Comparison of ENCODE assay signal across 1 cellular context in the genomic region with DNA sequence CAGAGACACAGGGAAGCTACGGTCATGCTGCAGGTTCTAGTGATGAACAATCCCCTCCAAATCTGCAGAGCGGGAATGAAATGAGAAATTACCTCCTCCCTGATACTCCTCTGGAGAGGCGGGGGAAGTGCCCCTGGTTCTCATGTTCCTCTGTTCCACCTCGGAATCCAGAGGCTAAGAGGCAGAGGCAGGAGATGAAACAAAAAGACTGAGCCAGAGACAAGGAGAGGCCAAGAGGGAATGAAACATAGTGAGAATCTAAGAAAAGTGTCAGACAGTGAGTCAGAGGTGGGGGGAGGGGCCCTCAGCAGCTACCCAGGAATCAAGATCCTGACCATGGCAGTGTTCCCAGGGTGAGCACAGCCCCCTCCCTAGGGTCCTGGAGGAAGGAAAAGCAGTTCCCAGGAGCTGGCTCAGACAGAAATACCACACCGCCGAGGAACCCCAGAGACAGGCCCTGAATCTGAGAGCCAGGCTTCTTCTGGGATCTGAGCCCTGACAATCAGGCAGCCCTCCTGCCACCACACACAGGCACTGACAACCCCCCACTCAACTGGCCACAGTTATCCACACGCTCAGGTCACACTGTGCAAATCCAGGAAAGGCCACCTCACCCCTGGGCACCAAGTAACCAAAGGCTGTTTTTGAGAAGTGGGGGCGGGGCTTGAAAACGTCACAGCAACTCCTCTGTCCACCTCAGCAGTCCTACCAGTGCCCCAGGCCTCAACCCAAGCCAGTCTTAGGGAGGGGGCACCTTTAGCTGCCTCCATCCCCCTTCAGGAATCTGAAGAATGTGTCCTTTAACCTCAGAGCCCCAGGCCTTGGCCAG.
TF ChIP-seq lines count a peak whose summit lies in the region.

No MANE protein-coding gene starts in this region.

TF ChIP-seq in GM12878, 131 proteins besides CTCF, POLR2A, EP300 and RAD21 (continued from another document):
- TF ChIP-seq, protein P1, sequence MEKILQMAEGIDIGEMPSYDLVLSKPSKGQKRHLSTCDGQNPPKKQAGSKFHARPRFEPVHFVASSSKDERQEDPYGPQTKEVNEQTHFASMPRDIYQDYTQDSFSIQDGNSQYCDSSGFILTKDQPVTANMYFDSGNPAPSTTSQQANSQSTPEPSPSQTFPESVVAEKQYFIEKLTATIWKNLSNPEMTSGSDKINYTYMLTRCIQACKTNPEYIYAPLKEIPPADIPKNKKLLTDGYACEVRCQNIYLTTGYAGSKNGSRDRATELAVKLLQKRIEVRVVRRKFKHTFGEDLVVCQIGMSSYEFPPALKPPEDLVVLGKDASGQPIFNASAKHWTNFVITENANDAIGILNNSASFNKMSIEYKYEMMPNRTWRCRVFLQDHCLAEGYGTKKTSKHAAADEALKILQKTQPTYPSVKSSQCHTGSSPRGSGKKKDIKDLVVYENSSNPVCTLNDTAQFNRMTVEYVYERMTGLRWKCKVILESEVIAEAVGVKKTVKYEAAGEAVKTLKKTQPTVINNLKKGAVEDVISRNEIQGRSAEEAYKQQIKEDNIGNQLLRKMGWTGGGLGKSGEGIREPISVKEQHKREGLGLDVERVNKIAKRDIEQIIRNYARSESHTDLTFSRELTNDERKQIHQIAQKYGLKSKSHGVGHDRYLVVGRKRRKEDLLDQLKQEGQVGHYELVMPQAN (conservative IDR thresholded peaks at IDR 0.05): peak; percentile 32; the same call in 1 of the 2 replicates
- TF ChIP-seq, protein P2, sequence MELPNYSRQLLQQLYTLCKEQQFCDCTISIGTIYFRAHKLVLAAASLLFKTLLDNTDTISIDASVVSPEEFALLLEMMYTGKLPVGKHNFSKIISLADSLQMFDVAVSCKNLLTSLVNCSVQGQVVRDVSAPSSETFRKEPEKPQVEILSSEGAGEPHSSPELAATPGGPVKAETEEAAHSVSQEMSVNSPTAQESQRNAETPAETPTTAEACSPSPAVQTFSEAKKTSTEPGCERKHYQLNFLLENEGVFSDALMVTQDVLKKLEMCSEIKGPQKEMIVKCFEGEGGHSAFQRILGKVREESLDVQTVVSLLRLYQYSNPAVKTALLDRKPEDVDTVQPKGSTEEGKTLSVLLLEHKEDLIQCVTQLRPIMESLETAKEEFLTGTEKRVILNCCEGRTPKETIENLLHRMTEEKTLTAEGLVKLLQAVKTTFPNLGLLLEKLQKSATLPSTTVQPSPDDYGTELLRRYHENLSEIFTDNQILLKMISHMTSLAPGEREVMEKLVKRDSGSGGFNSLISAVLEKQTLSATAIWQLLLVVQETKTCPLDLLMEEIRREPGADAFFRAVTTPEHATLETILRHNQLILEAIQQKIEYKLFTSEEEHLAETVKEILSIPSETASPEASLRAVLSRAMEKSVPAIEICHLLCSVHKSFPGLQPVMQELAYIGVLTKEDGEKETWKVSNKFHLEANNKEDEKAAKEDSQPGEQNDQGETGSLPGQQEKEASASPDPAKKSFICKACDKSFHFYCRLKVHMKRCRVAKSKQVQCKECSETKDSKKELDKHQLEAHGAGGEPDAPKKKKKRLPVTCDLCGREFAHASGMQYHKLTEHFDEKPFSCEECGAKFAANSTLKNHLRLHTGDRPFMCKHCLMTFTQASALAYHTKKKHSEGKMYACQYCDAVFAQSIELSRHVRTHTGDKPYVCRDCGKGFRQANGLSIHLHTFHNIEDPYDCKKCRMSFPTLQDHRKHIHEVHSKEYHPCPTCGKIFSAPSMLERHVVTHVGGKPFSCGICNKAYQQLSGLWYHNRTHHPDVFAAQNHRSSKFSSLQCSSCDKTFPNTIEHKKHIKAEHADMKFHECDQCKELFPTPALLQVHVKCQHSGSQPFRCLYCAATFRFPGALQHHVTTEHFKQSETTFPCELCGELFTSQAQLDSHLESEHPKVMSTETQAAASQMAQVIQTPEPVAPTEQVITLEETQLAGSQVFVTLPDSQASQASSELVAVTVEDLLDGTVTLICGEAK (IDR thresholded peaks at IDR 0.05; ENCODE audit: borderline replicate concordance): no peak
- TF ChIP-seq MEF2A (IDR thresholded peaks at IDR 0.05; ENCODE audit: insufficient read depth, low read depth, low read length) (no peak), BRCA1 (IDR thresholded peaks at IDR 0.05; ENCODE audit: low read depth, low read length) (no peak), HDAC6 (IDR thresholded peaks at IDR 0.05; ENCODE audit: unreplicated experiment) (no peak), POLR2AphosphoS2 (IDR thresholded peaks at IDR 0.05; ENCODE audit: low read depth, low read length) (peak; percentile 26; the same call in 1 of the 2 replicates), NFIC (IDR thresholded peaks at IDR 0.05; ENCODE audit: low read depth, low read length) (no peak), IKZF1 (conservative IDR thresholded peaks at IDR 0.05) (peak; percentile 45; the same call in 1 of the 2 replicates), FOXM1 (IDR thresholded peaks at IDR 0.05; ENCODE audit: low read depth, low read length) (no peak), SUZ12 (IDR thresholded peaks at IDR 0.05; ENCODE audit: unreplicated experiment) (no peak), BACH1 (IDR thresholded peaks at IDR 0.05; ENCODE audit: borderline replicate concordance) (no peak; the same call in 1 of the 2 replicates), EED (IDR thresholded peaks at IDR 0.05; ENCODE audit: low read depth) (no peak; the same call in 1 of the 2 replicates), YBX1 (IDR thresholded peaks at IDR 0.05) (no peak)
- TF ChIP-seq, protein P3, sequence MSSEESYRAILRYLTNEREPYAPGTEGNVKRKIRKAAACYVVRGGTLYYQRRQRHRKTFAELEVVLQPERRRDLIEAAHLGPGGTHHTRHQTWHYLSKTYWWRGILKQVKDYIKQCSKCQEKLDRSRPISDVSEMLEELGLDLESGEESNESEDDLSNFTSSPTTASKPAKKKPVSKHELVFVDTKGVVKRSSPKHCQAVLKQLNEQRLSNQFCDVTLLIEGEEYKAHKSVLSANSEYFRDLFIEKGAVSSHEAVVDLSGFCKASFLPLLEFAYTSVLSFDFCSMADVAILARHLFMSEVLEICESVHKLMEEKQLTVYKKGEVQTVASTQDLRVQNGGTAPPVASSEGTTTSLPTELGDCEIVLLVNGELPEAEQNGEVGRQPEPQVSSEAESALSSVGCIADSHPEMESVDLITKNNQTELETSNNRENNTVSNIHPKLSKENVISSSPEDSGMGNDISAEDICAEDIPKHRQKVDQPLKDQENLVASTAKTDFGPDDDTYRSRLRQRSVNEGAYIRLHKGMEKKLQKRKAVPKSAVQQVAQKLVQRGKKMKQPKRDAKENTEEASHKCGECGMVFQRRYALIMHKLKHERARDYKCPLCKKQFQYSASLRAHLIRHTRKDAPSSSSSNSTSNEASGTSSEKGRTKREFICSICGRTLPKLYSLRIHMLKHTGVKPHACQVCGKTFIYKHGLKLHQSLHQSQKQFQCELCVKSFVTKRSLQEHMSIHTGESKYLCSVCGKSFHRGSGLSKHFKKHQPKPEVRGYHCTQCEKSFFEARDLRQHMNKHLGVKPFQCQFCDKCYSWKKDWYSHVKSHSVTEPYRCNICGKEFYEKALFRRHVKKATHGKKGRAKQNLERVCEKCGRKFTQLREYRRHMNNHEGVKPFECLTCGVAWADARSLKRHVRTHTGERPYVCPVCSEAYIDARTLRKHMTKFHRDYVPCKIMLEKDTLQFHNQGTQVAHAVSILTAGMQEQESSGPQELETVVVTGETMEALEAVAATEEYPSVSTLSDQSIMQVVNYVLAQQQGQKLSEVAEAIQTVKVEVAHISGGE (CRISPR knock-in tag; IDR thresholded peaks at IDR 0.05): no peak
- TF ChIP-seq, protein P4, sequence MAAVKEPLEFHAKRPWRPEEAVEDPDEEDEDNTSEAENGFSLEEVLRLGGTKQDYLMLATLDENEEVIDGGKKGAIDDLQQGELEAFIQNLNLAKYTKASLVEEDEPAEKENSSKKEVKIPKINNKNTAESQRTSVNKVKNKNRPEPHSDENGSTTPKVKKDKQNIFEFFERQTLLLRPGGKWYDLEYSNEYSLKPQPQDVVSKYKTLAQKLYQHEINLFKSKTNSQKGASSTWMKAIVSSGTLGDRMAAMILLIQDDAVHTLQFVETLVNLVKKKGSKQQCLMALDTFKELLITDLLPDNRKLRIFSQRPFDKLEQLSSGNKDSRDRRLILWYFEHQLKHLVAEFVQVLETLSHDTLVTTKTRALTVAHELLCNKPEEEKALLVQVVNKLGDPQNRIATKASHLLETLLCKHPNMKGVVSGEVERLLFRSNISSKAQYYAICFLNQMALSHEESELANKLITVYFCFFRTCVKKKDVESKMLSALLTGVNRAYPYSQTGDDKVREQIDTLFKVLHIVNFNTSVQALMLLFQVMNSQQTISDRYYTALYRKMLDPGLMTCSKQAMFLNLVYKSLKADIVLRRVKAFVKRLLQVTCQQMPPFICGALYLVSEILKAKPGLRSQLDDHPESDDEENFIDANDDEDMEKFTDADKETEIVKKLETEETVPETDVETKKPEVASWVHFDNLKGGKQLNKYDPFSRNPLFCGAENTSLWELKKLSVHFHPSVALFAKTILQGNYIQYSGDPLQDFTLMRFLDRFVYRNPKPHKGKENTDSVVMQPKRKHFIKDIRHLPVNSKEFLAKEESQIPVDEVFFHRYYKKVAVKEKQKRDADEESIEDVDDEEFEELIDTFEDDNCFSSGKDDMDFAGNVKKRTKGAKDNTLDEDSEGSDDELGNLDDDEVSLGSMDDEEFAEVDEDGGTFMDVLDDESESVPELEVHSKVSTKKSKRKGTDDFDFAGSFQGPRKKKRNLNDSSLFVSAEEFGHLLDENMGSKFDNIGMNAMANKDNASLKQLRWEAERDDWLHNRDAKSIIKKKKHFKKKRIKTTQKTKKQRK (IDR thresholded peaks at IDR 0.05; ENCODE audit: low read depth, low read length): no peak
- TF ChIP-seq, protein P5, sequence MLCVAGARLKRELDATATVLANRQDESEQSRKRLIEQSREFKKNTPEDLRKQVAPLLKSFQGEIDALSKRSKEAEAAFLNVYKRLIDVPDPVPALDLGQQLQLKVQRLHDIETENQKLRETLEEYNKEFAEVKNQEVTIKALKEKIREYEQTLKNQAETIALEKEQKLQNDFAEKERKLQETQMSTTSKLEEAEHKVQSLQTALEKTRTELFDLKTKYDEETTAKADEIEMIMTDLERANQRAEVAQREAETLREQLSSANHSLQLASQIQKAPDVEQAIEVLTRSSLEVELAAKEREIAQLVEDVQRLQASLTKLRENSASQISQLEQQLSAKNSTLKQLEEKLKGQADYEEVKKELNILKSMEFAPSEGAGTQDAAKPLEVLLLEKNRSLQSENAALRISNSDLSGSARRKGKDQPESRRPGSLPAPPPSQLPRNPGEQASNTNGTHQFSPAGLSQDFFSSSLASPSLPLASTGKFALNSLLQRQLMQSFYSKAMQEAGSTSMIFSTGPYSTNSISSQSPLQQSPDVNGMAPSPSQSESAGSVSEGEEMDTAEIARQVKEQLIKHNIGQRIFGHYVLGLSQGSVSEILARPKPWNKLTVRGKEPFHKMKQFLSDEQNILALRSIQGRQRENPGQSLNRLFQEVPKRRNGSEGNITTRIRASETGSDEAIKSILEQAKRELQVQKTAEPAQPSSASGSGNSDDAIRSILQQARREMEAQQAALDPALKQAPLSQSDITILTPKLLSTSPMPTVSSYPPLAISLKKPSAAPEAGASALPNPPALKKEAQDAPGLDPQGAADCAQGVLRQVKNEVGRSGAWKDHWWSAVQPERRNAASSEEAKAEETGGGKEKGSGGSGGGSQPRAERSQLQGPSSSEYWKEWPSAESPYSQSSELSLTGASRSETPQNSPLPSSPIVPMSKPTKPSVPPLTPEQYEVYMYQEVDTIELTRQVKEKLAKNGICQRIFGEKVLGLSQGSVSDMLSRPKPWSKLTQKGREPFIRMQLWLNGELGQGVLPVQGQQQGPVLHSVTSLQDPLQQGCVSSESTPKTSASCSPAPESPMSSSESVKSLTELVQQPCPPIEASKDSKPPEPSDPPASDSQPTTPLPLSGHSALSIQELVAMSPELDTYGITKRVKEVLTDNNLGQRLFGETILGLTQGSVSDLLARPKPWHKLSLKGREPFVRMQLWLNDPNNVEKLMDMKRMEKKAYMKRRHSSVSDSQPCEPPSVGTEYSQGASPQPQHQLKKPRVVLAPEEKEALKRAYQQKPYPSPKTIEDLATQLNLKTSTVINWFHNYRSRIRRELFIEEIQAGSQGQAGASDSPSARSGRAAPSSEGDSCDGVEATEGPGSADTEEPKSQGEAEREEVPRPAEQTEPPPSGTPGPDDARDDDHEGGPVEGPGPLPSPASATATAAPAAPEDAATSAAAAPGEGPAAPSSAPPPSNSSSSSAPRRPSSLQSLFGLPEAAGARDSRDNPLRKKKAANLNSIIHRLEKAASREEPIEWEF (IDR thresholded peaks at IDR 0.05; ENCODE audit: insufficient replicate concordance, low read depth, low read length): no peak
